Comparison of ENCODE assay signal across 8 cellular contexts in the genomic region with DNA sequence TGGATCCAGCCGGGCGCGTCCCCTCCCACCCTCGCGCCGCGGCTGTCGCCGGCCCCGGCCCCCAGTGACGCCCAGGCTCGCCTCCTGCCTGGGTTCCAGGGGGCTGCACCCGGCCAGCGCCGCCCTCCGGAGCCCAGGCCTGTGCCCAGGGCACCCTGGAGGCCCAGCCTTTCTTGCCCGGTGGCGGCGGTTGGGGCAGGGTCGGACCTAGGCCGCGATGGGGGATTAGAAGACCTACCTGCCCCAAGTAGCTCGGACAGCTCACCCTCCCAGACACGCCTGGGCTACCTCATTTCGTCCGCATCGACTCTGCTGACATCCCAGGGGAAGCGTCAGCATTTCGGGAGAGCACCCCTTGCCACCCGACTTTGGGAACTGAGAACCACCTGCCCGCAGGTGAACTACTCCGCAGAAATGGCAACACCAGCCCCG. TPM values are rescaled to one million over a fixed set of nuclear protein-coding genes. Genes with fewer than 3 reads are reported as not detected.
DNase-seq lines count a peak whose midpoint lies in the region; ATAC-seq and TF ChIP-seq lines count a peak whose summit lies in the region.

No MANE protein-coding gene starts in this region.

- no peaks in the 10 kb centered on the region for H3K36me3 ChIP-seq in ES-I3 (ENCODE audit: insufficient read depth, low read length)
- H3K36me3 ChIP-seq in rectal smooth muscle tissue (ENCODE audit: control insufficient read depth, insufficient read depth, low read length), result no peaks in the 10 kb centered on the region

- H3K36me3 Mint-ChIP-seq in T-helper 17 cell (ENCODE audit: low read depth), result peaks cover 20% of the 10 kb centered on the region

- peaks cover 4% of the 10 kb centered on the region for H3K27me3 ChIP-seq in rectal smooth muscle tissue (ENCODE audit: control insufficient read depth, insufficient read depth, low read length)

- peak overlapping the region; percentile 90 for H3K4me3 Mint-ChIP-seq in T-helper 17 cell

- peak overlapping the region; percentile 39 for H3K4me3 ChIP-seq in fibroblast of pulmonary artery (replicated peaks; ENCODE audit: low read depth, low read length)
- no peak overlapping the region for H3K4me3 ChIP-seq in rectal smooth muscle tissue (ENCODE audit: low read length)

- no peak for DNase-seq in T-helper 17 cell
- no peak for DNase-seq in fibroblast of pulmonary artery (ENCODE audit: low read depth)
- DNase-seq in AG08395 (ENCODE audit: low spot score), result no peak
- DNase-seq in NCI-H748 treated with DMSO at 0.1 percent for 48 hours (lab: John Stamatoyannopoulos, UW), result no peak

- no peak for ATAC-seq in T-helper 17 cell
- ATAC-seq in HG02885 (IDR thresholded peaks at IDR 0.05; ENCODE audit: poor library complexity, unreplicated experiment), result no peak
- no peak for ATAC-seq in HG03280 (IDR thresholded peaks at IDR 0.05; ENCODE audit: unreplicated experiment)

- peaks cover 40% of the 10 kb centered on the region for H3K4me1 Mint-ChIP-seq in T-helper 17 cell

- H3K9me3 ChIP-seq in ES-I3 (ENCODE audit: control insufficient read depth, insufficient read depth, low read length) (no peaks in the 10 kb centered on the region), T-helper 17 cell (ENCODE audit: control insufficient read depth, low read length, poor library complexity, severe bottlenecking) (no peaks in the 10 kb centered on the region)

- H3K4me1 ChIP-seq in ES-I3 (ENCODE audit: insufficient read depth, low read length), result no peaks in the 10 kb centered on the region
- peaks cover 5% of the 10 kb centered on the region for H3K4me1 ChIP-seq in rectal smooth muscle tissue (ENCODE audit: control insufficient read depth, insufficient read depth, low read length)

- peak overlapping the region; percentile 31 for H3K27ac ChIP-seq in rectal smooth muscle tissue (ENCODE audit: low read depth, low read length)

- H3K9ac ChIP-seq in ES-I3 (ENCODE audit: low read depth, low read length) (peak overlapping the region; percentile 51), rectal smooth muscle tissue (ENCODE audit: low read length) (no peak overlapping the region)

- TF ChIP-seq CTCF in fibroblast of pulmonary artery (IDR thresholded peaks at IDR 0.05; ENCODE audit: low read length, missing control alignments), result no peak

- peak overlapping the region; percentile 95 for H3K27ac Mint-ChIP-seq in T-helper 17 cell

- peaks cover 9% of the 10 kb centered on the region for H3K27me3 Mint-ChIP-seq in T-helper 17 cell

RNA-seq across cellular contexts. Expression of gene ARL4C, which starts 0.7 kb away (rescaled TPM):
- 100 to 1,000 TPM; 365 to 393 TPM for total RNA-seq in T-helper 17 cell
